In the genomic region with DNA sequence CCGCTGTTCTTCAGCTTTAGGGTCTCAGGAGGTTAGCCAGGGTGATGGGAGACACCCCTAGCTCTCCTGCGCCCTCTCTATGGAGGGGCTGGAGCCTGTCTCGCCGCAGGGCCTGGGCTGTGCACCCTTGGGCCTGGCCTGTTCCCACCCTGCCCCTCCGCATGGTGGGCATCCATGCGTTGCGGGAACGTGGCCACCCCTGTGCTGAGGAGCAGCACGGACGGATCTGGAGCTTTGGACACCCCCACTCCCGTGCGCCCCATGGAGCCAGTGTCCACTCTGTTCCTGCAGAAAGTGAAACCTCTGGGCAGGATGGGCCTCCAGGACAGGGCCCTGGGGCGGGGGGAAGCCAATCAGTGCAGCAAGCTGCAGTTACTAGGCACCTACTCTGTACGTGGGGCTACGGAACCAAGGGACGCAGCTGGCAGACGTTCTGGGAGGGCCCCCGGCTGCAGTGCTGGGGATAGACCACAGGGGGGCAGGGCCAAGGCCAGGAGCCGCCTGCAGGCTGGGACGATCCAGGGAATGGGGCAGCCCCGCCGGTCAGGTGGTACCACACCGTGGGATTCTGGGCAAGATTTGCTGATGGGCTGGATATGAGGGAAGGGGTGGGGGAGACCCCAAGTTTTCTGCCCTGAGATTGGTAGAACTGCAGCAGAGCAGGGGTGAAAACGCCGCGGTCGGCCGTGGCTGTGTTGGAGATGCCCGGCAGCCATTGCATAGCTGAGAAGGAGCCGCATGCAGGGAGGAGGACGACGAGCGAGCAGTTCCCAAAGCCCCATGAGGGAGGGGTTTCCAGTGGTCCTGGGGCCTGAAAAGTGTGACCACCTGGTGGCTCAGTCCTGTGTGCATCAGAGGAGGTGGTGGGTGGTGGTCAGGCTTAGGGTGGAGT, we compare ENCODE assay signal across 9 cellular contexts. TPM values are rescaled to one million over a fixed set of nuclear protein-coding genes. Genes with fewer than 3 reads are reported as not detected.
A peak's percentile ranks its signal among the peaks of the same experiment; 100 is the strongest.
DNase-seq lines count a peak whose midpoint lies in the region; ATAC-seq and TF ChIP-seq lines count a peak whose summit lies in the region.
"Had no signal": no experiment of that assay in that cellular context is flagged by ENCODE, and none has a peak within 500 bp of the region (broad histone marks: within the 10 kb centered on the region; RNA-seq: fewer than 3 reads in every experiment).

No MANE protein-coding gene starts in this region.

- peak overlapping the region; percentile 36; the same call in 1 of the 2 replicates for H3K4me2 ChIP-seq in IMR-90 (ENCODE audit: low read depth, low read length)

- H3K14ac ChIP-seq in IMR-90 (replicated peaks; ENCODE audit: low read depth, low read length): no peak overlapping the region

- no peak overlapping the region for H2AK9ac ChIP-seq in IMR-90 (replicated peaks; ENCODE audit: low read depth, low read length, poor library complexity)

- H4K8ac ChIP-seq in IMR-90 (ENCODE audit: low read depth in 2 of 2, low read length in 2 of 2): no peak overlapping the region

- 35% methylated on average over 9 of the region's 33 CpGs; no CpG with 5 or more reads in 1 of the 2 experiments for WGBS in IMR-90 (ENCODE audit: extremely low coverage in 2 of 2, insufficient read length in 1 of 2), 2 experiments
- 38 to 50% methylated on average over 15 to 22 of the region's 33 CpGs for WGBS in esophagus squamous epithelium, 2 donors
- 35 to 36% methylated on average over 31 to 33 of the region's 33 CpGs for WGBS in aorta, 2 donors

- H3K36me3 ChIP-seq in IMR-90 (ENCODE audit: control insufficient read depth, insufficient read depth, low read length): no peaks in the 10 kb centered on the region
- no peaks in the 10 kb centered on the region for H3K36me3 ChIP-seq in esophagus squamous epithelium
- no peaks in the 10 kb centered on the region for H3K36me3 ChIP-seq in aorta (ENCODE audit: control insufficient read depth in 1 of 2, insufficient read depth in 2 of 2, low read length in 1 of 2)

- POLR2A ChIA-PET in IMR-90 (lab: Charles Lee; ENCODE audit: unreplicated experiment): no interaction called here
- POLR2A ChIA-PET in activated CD8-positive, alpha-beta T cell treated with anti-CD3 and anti-CD28 coated beads for 36 hours (lab: Charles Lee): no interaction called here

- H3K79me1 ChIP-seq in IMR-90 (ENCODE audit: low read depth in 1 of 2, low read length in 2 of 2): no peaks in the 10 kb centered on the region

- H3K27ac ChIP-seq in IMR-90 (ENCODE audit: insufficient read depth, low read length) (no peak overlapping the region), esophagus squamous epithelium (no peak overlapping the region), aorta (ENCODE audit: low read depth in 1 of 2, low read length in 2 of 2) (no peak overlapping the region)
- H3K27ac ChIP-seq: skin epidermis had no signal

- CTCF ChIA-PET in IMR-90 (lab: Yijun Ruan, JAX): interaction anchor here (0.6 to 1.0 kb wide), 3 partner anchors 29 to 884 kb away, joined by 3 to 4 read pairs (median 3); no protein-coding TSS in a partner anchor
- CTCF ChIA-PET in activated CD8-positive, alpha-beta T cell treated with anti-CD3 and anti-CD28 coated beads for 36 hours (lab: Charles Lee): interaction anchor here (0.8 to 1.8 kb wide), 5 partner anchors 9 to 31 kb away, joined by 3 to 8 read pairs (median 3); no protein-coding TSS in a partner anchor

- no peaks in the 10 kb centered on the region for H3K4me1 ChIP-seq in IMR-90 (ENCODE audit: control insufficient read depth, insufficient read depth, low read length)
- peaks cover 9 to 61% (median 33%) of the 10 kb centered on the region in 3 donors for H3K4me1 ChIP-seq in esophagus squamous epithelium
- no peaks in the 10 kb centered on the region for H3K4me1 ChIP-seq in aorta (ENCODE audit: control insufficient read depth in 1 of 2, insufficient read depth in 2 of 2, low read length in 2 of 2)

- TF ChIP-seq POLR2A in IMR-90 (IDR thresholded peaks at IDR 0.05; ENCODE audit: low read depth, low read length): no peak
- TF ChIP-seq POLR2A in esophagus squamous epithelium (IDR thresholded peaks at IDR 0.05): no peak

- DNase-seq in DMS53 (lab: John Stamatoyannopoulos, UW): peak; percentile 85
- DNase-seq in IMR-90: peak; percentile 4
- DNase-seq in activated CD8-positive, alpha-beta T cell treated with anti-CD3 and anti-CD28 coated beads for 36 hours: peak; percentile 48
- no peak for DNase-seq in esophagus squamous epithelium (lab: John Stamatoyannopoulos, UW)
- no peak for DNase-seq in aorta
- no peak for DNase-seq in putamen (ENCODE audit: low spot score)

- no peak overlapping the region for H2BK5ac ChIP-seq in IMR-90 (ENCODE audit: low read depth, low read length, poor library complexity, severe bottlenecking)

- no peak overlapping the region for H2BK120ac ChIP-seq in IMR-90 (ENCODE audit: low read depth, low read length)

- no TSS peak for BruUV-seq in IMR-90 (replicated peaks; lab: Mats Ljungman, UMichigan)

- H4K5ac ChIP-seq in IMR-90 (ENCODE audit: low read depth, low read length): no peak overlapping the region

- no peak overlapping the region for H3K4me3 ChIP-seq in IMR-90 (ENCODE audit: insufficient read depth, low read depth, low read length)
- H3K4me3 ChIP-seq in esophagus squamous epithelium: no peak overlapping the region
- no peak overlapping the region for H3K4me3 ChIP-seq in aorta (ENCODE audit: low read length in 2 of 2)
- H3K4me3 ChIP-seq: skin epidermis had no signal

- no peak overlapping the region for H3K9ac ChIP-seq in IMR-90 (ENCODE audit: low read depth, low read length)

- TF ChIP-seq CTCF in IMR-90 (conservative IDR thresholded peaks at IDR 0.05; ENCODE audit: low read depth, low read length): peak; percentile 57
- TF ChIP-seq CTCF in activated CD8-positive, alpha-beta T cell treated with anti-CD3 and anti-CD28 coated beads for 36 hours (IDR thresholded peaks at IDR 0.05): peak; percentile 73
- peak; percentile 51 to 89 (median 74) for TF ChIP-seq CTCF in esophagus squamous epithelium (IDR thresholded peaks at IDR 0.05)
- peak; percentile 73 to 87 (median 80) for TF ChIP-seq CTCF in nephron (IDR thresholded peaks at IDR 0.05; ENCODE audit: unreplicated experiment in 3 of 3)

- H3K23ac ChIP-seq in IMR-90 (ENCODE audit: low read depth, low read length): no peak overlapping the region

- no peak overlapping the region for H2BK20ac ChIP-seq in IMR-90 (ENCODE audit: low read depth, low read length)

- no peak overlapping the region for H2AK5ac ChIP-seq in IMR-90 (ENCODE audit: low read depth, low read length)

- no peak overlapping the region for H3K4me3 Mint-ChIP-seq in activated CD8-positive, alpha-beta T cell treated with anti-CD3 and anti-CD28 coated beads for 36 hours
- peak overlapping the region in 2 of 3 experiments; percentile 53 to 57 for H3K4me3 Mint-ChIP-seq in nephron

- H3K9me3 Mint-ChIP-seq in activated CD8-positive, alpha-beta T cell treated with anti-CD3 and anti-CD28 coated beads for 36 hours: no peaks in the 10 kb centered on the region
- no peaks in the 10 kb centered on the region for H3K9me3 Mint-ChIP-seq in nephron

- H3K4ac ChIP-seq in IMR-90 (ENCODE audit: low read depth, low read length): no peak overlapping the region

- in situ Hi-C loops in IMR-90 (cut with MboI; ENCODE audit: low sequenced_read_pairs): no loop called here

- H3K27me3 ChIP-seq in IMR-90 (ENCODE audit: control insufficient read depth, insufficient read depth, low read length) (peaks cover 35% of the 10 kb centered on the region), esophagus squamous epithelium (peaks cover 0 to 53% (median 0%) of the 10 kb centered on the region in 4 donors), aorta (ENCODE audit: control insufficient read depth in 1 of 2, insufficient read depth in 2 of 2, low read length in 1 of 2) (no peaks in the 10 kb centered on the region)

- H3K27me3 Mint-ChIP-seq in activated CD8-positive, alpha-beta T cell treated with anti-CD3 and anti-CD28 coated beads for 36 hours: peaks cover 15% of the 10 kb centered on the region
- peaks cover 53% of the 10 kb centered on the region for H3K27me3 Mint-ChIP-seq in nephron (ENCODE audit: low read depth)

- dilution Hi-C loops in IMR-90 (cut with HindIII; ENCODE audit: low sequenced_read_pairs, unreplicated experiment): no loop called here

- H4K20me1 ChIP-seq in IMR-90 (ENCODE audit: insufficient read depth, low read length): no peaks in the 10 kb centered on the region

- intact Hi-C loops in IMR-90 (cut with micrococcal nuclease) (no loop called here), esophagus squamous epithelium (cut with DNase I) (no loop called here), aorta (cut with DNase I) (no loop called here)
- intact Hi-C loops in activated CD8-positive, alpha-beta T cell treated with anti-CD3 and anti-CD28 coated beads for 36 hours (cut with micrococcal nuclease): no loop called here

- H2AFZ ChIP-seq in IMR-90 (replicated peaks; ENCODE audit: low read length, poor library complexity): peak overlapping the region; percentile 32

- TF ChIP-seq RAD21 in IMR-90 (IDR thresholded peaks at IDR 0.05; ENCODE audit: low read length): peak; percentile 40

- ATAC-seq in IMR-90 (ENCODE audit: low read depth) (peak; percentile 99), aorta (ENCODE audit: low FRiP score) (peak; percentile 63), GM21737 (IDR thresholded peaks at IDR 0.05; ENCODE audit: unreplicated experiment) (no peak)
- peak; percentile 86 for ATAC-seq in activated CD8-positive, alpha-beta T cell treated with anti-CD3 and anti-CD28 coated beads for 36 hours

- no peak overlapping the region for H2BK15ac ChIP-seq in IMR-90 (ENCODE audit: low read depth, low read length)

- no peak overlapping the region for H3K56ac ChIP-seq in IMR-90 (ENCODE audit: extremely low read depth, insufficient read depth, low read length)

- H3K27ac Mint-ChIP-seq in activated CD8-positive, alpha-beta T cell treated with anti-CD3 and anti-CD28 coated beads for 36 hours: no peak overlapping the region
- H3K27ac Mint-ChIP-seq in nephron: no peak overlapping the region

- H3K9me3 ChIP-seq in IMR-90 (ENCODE audit: control insufficient read depth, insufficient read depth, low read length) (no peaks in the 10 kb centered on the region), esophagus squamous epithelium (no peaks in the 10 kb centered on the region), aorta (ENCODE audit: control insufficient read depth, low read length) (no peaks in the 10 kb centered on the region)

- no peaks in the 10 kb centered on the region for H3K4me1 Mint-ChIP-seq in activated CD8-positive, alpha-beta T cell treated with anti-CD3 and anti-CD28 coated beads for 36 hours (ENCODE audit: low read depth)
- H3K4me1 Mint-ChIP-seq in nephron: no peaks in the 10 kb centered on the region

- H3K18ac ChIP-seq in IMR-90 (ENCODE audit: low read depth, low read length): no peak overlapping the region

- H3K9me1 ChIP-seq in IMR-90 (ENCODE audit: insufficient read depth, low read length): no peaks in the 10 kb centered on the region

- no peaks in the 10 kb centered on the region for H3K36me3 Mint-ChIP-seq in activated CD8-positive, alpha-beta T cell treated with anti-CD3 and anti-CD28 coated beads for 36 hours (ENCODE audit: low read depth)
- no peaks in the 10 kb centered on the region for H3K36me3 Mint-ChIP-seq in nephron (ENCODE audit: low read depth)

- H4K91ac ChIP-seq in IMR-90 (ENCODE audit: insufficient read depth, low read depth, low read length): no peak overlapping the region

RNA-seq across cellular contexts. Expression of a gene that starts 43.3 kb away (rescaled TPM):
- total RNA-seq in IMR-90 (2012; rRNA removed): not detected in 2 replicates
- polyA plus RNA-seq in IMR-90 (2012; rRNA removed): 0.10 TPM in 1 of 2 replicates, not detected in the other
- polyA plus RNA-seq in IMR-90 (2012; cell fraction: cytosol; rRNA removed): 0.03 TPM in 1 of 2 replicates, not detected in the other
- 0.10 and 0.16 TPM in 2 replicates for polyA plus RNA-seq in IMR-90 (2012; cell fraction: nucleus; rRNA removed; ENCODE audit: low replicate concordance)
- under 1 TPM; 0.60 to 0.68 TPM for total RNA-seq in activated CD8-positive, alpha-beta T cell treated with anti-CD3 and anti-CD28 coated beads for 36 hours
- 1 to 10 TPM; 4.9 to 8.8 (median 7.0) TPM for total RNA-seq in esophagus squamous epithelium
- under 1 TPM in 1 of 2 donors, not detected in 1; 0.18 TPM for total RNA-seq in aorta
- polyA plus RNA-seq in aorta: under 1 TPM in 1 of 2 donors, not detected in 1; 0.38 TPM

RNA-seq across cellular contexts. Expression of a gene that starts 45.7 kb away (rescaled TPM):
- total RNA-seq in IMR-90 (2012; rRNA removed) (9.2 and 10.8 TPM in 2 replicates), esophagus squamous epithelium (10 to 100 TPM in 2 of 4 donors, 1 to 10 TPM in 2; 7.6 to 17.2 (median 11.8) TPM), aorta (10 to 100 TPM; 10.6 to 17.4 TPM)
- polyA plus RNA-seq in IMR-90 (2012; rRNA removed) (23.6 and 24.4 TPM in 2 replicates), aorta (10 to 100 TPM in 1 of 2 donors, 1 to 10 TPM in 1; 5.8 to 27.8 TPM)
- polyA plus RNA-seq in IMR-90 (2012; cell fraction: cytosol; rRNA removed): 14.9 and 26.0 TPM in 2 replicates
- 70.7 and 108 TPM in 2 replicates for polyA plus RNA-seq in IMR-90 (2012; cell fraction: nucleus; rRNA removed; ENCODE audit: low replicate concordance)
- total RNA-seq in activated CD8-positive, alpha-beta T cell treated with anti-CD3 and anti-CD28 coated beads for 36 hours: 10 to 100 TPM; 34.2 to 35.4 TPM

RNA-seq across cellular contexts. Expression of a gene that starts 56.7 kb away (rescaled TPM):
- not detected in 2 replicates for total RNA-seq in IMR-90 (2012; rRNA removed)
- polyA plus RNA-seq in IMR-90 (2012; rRNA removed): not detected in 2 replicates
- not detected in 2 replicates for polyA plus RNA-seq in IMR-90 (2012; cell fraction: cytosol; rRNA removed)
- not detected in 2 replicates for polyA plus RNA-seq in IMR-90 (2012; cell fraction: nucleus; rRNA removed; ENCODE audit: low replicate concordance)
- not detected for total RNA-seq in activated CD8-positive, alpha-beta T cell treated with anti-CD3 and anti-CD28 coated beads for 36 hours
- not detected for total RNA-seq in esophagus squamous epithelium
- total RNA-seq in aorta: not detected
- polyA plus RNA-seq in aorta: not detected

Comparison
In these comparisons a context has a peak if more than half of its experiments do, and no peak if none do; other contexts are left out.
1. DNase-seq: peak in DMS53 (single experiment), IMR-90 (single experiment) and activated CD8-positive, alpha-beta T cell treated with anti-CD3 and anti-CD28 coated beads for 36 hours (single experiment); none in esophagus squamous epithelium (single experiment), aorta (0 of 2) and putamen (single experiment).
2. Peak in every context shown above with its lines, with median percentiles within 50 percentile points of each other: CTCF ChIP-seq.